ENCODE assay signal across 1 cellular context in the genomic region with DNA sequence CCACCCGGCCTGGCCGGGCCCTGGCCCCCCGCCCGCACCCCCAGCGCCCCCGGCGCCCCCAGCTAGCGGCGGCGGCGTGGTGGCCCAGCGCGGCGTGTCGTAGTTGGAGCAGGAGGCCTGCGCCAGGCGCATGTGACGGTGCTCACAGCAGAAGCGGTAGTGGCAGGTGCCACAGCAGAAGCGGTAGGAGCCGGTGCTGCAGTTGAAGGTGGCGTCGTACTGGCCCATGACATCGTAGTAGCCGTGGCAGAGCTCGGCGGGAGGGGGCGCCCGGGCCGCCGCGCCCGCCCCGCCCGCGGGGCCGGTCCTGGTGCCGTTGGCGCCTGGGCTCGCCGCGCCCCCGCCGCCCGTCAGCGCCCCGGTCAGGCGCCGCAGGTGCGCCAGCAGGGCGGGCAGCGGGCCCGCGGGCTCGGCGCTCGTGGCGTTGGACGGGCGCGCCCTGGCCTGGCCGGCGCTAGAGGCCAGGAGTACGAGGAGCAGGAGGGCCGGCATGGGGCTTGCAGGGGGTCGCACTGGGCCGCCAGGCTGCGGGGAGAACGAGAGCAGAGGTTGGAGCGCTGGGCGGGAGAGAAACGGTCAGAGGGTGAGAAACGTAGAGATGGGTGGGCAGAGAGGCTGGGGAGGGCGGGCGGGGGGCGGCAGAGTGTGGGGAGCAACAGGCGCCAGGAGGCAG.
TF ChIP-seq lines count a peak whose summit lies in the region.

No MANE protein-coding gene starts in this region.

TF ChIP-seq in K562, 482 proteins besides CTCF, POLR2A, EP300 and RAD21:
- no peak for TF ChIP-seq ZNF143 (CRISPR knock-in tag; IDR thresholded peaks at IDR 0.05)
- TF ChIP-seq VEZF1 (CRISPR knock-in tag; IDR thresholded peaks at IDR 0.05): peak; percentile 27; the same call in 1 of the 2 replicates
- peak; percentile 30; the same call in 1 of the 2 replicates for TF ChIP-seq ZBTB7A (IDR thresholded peaks at IDR 0.05; ENCODE audit: borderline replicate concordance, control insufficient read depth, low read depth, low read length)
- TF ChIP-seq ARID2 (IDR thresholded peaks at IDR 0.05): no peak
- TF ChIP-seq HCFC1 (IDR thresholded peaks at IDR 0.05; ENCODE audit: low read depth, low read length): no peak
- TF ChIP-seq POLR2G (IDR thresholded peaks at IDR 0.05; ENCODE audit: low read depth, low read length): 0 out of 2 replicates have a peak, but pooled peaks have one; percentile 30
- no peak for TF ChIP-seq SMARCE1 (IDR thresholded peaks at IDR 0.05)
- no peak for TF ChIP-seq CBX3 (IDR thresholded peaks at IDR 0.05; ENCODE audit: borderline replicate concordance in 1 of 2, low read length in 2 of 2)
- no peak for TF ChIP-seq ZNF586 (CRISPR knock-in tag; conservative IDR thresholded peaks at IDR 0.05)
- no peak for TF ChIP-seq BMI1 (IDR thresholded peaks at IDR 0.05; ENCODE audit: low read length)
- TF ChIP-seq, protein P1, sequence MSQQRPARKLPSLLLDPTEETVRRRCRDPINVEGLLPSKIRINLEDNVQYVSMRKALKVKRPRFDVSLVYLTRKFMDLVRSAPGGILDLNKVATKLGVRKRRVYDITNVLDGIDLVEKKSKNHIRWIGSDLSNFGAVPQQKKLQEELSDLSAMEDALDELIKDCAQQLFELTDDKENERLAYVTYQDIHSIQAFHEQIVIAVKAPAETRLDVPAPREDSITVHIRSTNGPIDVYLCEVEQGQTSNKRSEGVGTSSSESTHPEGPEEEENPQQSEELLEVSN (IDR thresholded peaks at IDR 0.05; ENCODE audit: borderline replicate concordance in 1 of 2, extremely low read depth in 1 of 2, insufficient read depth in 1 of 2, insufficient read length in 1 of 2, low read depth in 1 of 2, low read length in 1 of 2, poor library complexity in 1 of 2, severe bottlenecking in 1 of 2): peak in 1 of 2 experiments; percentile 36
TF ChIP-seq in K562: peak in this region for 4.
